Comparison of ENCODE assay signal across 15 cellular contexts in genomic region chr10:70094287-70094686, GRCh38. TPM values are rescaled to one million over a fixed set of nuclear protein-coding genes. Genes with fewer than 3 reads are reported as not detected.
"Had no signal": no experiment of that assay in that cellular context is flagged by ENCODE, and none has a peak within 500 bp of the region (broad histone marks: within the 10 kb centered on the region; RNA-seq: fewer than 3 reads in every experiment).

No MANE protein-coding gene starts in this region.

- H3K9me3 ChIP-seq: ascending aorta, esophagus squamous epithelium, SK-N-SH, stomach, thoracic aorta had no signal

- H3K4me3 ChIP-seq: ascending aorta, dorsolateral prefrontal cortex, esophagus squamous epithelium, stomach, thoracic aorta had no signal

- DNase-seq: activated CD4-positive, alpha-beta T cell treated with anti-CD3 and anti-CD28 coated beads, Interleukin-2, amount 50 U/mL, for 1 hour; dorsolateral prefrontal cortex; esophagus squamous epithelium; foreskin fibroblast; left colon; SK-N-SH; stimulated activated CD4-positive, alpha-beta T cell treated with anti-CD3 and anti-CD28 coated beads, Interleukin-2, amount 100 ng/mL, for 48 hours; stomach had no signal

- FAIRE-seq: bronchial epithelial cell had no signal

- H3K4me1 ChIP-seq: ascending aorta, esophagus squamous epithelium, stomach had no signal

- H3K9ac ChIP-seq: SK-N-SH had no signal

- H3K4me2 ChIP-seq: SK-N-SH had no signal

- H3K4me3 Mint-ChIP-seq: WTC11 had no signal

- ATAC-seq: left colon, WTC11 had no signal

- H3K27me3 ChIP-seq: ascending aorta, dorsolateral prefrontal cortex, esophagus squamous epithelium, stomach had no signal

- H3K4me1 Mint-ChIP-seq: WTC11 had no signal

- H3K27ac Mint-ChIP-seq: WTC11 had no signal

- H3K27ac ChIP-seq: ascending aorta, dorsolateral prefrontal cortex, esophagus squamous epithelium, stomach, thoracic aorta had no signal

- H3K9me3 Mint-ChIP-seq: activated T-helper 2 cell treated with anti-CD3 and anti-CD28 coated beads, Interferon-gamma antibody, Interleukin-2, Interleukin-4, amounts not matched to agents 10 μg/mL and 5 μg/mL and 100 μg/mL, durations not matched to agents 14 hours and 24 hours and 36 hours; T-helper 1 cell treated with Interleukin-12 subunit alpha and Interleukin-12 subunit beta and Interleukin-4 antibody, amounts not matched to agents 30 μg/mL and 1 μg/mL, for 36 hours; WTC11 had no signal

RNA-seq across cellular contexts. Expression of gene MACROH2A2, which starts 41.6 kb away (rescaled TPM):
- total RNA-seq: lung microvascular endothelial cell had no signal
